7 cellular contexts compared by ENCODE assay signal in the genomic region with DNA sequence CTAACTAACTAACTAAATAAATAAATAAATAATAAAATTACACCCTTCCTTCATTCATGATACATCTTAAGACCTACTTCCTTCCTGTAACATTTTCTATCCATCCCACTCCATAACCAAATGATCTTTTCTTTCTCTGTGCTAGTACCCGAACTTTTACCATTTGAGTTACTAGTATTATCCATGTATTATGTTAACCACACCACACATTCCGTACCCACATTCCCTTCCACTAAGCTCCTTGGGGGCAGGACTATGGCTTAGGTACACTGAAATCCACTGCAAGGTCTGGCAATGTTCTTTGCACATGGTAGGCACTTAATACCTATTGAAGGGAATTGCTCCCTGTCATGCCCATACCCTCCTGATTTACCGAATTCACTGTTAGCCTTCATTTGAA.
"Had no signal": no experiment of that assay in that cellular context is flagged by ENCODE, and none has a peak within 500 bp of the region (broad histone marks: within the 10 kb centered on the region; RNA-seq: fewer than 3 reads in every experiment).

No MANE protein-coding gene starts in this region.

- H3K36me3 ChIP-seq: HAP-1 had no signal

- H2AFZ ChIP-seq: GM23338 had no signal

- FAIRE-seq: HTR-8/SVneo, K562 had no signal

- H3K9me3 ChIP-seq: HAP-1 had no signal

- DNase-seq: H7, IMR-90, KG1 had no signal

- H3K4me3 ChIP-seq: GM23338, HAP-1, K562 had no signal

- H3K4me2 ChIP-seq: GM23338 had no signal
